ENCODE assay signal across 10 cellular contexts in genomic region chr9:137740311-137740710, GRCh38.
DNase-seq lines count a peak whose midpoint lies in the region; ATAC-seq, FAIRE-seq and TF ChIP-seq lines count a peak whose summit lies in the region.
"Had no signal": no experiment of that assay in that cellular context is flagged by ENCODE, and none has a peak within 500 bp of the region (broad histone marks: within the 10 kb centered on the region; RNA-seq: fewer than 3 reads in every experiment).

No MANE protein-coding gene starts in this region.

- H3K27ac Mint-ChIP-seq in CD8-positive, alpha-beta T cell = peak overlapping the region; percentile 37
- H3K27ac Mint-ChIP-seq in memory B cell = peak overlapping the region; percentile 99

- no peak for FAIRE-seq in RCC 7860 (lab: Jason Lieb, UNC)

- TF ChIP-seq CTCF in CD8-positive, alpha-beta T cell (IDR thresholded peaks at IDR 0.05) = no peak
- peak; percentile 41 for TF ChIP-seq CTCF in brain microvascular endothelial cell (IDR thresholded peaks at IDR 0.05; ENCODE audit: low read depth, low read length, missing control alignments)

- no peak for ATAC-seq in CD8-positive, alpha-beta T cell
- ATAC-seq in memory B cell (ENCODE audit: low read depth) (no peak), HG02938 (IDR thresholded peaks at IDR 0.05; ENCODE audit: unreplicated experiment) (no peak)
- ATAC-seq: sciatic nerve had no signal

- H3K27ac ChIP-seq in CD8-positive, alpha-beta T cell (ENCODE audit: low read depth, low read length) = no peak overlapping the region
- no peak overlapping the region for H3K27ac ChIP-seq in brain microvascular endothelial cell

- no peak overlapping the region for H3K4me3 Mint-ChIP-seq in CD8-positive, alpha-beta T cell
- H3K4me3 Mint-ChIP-seq in memory B cell = no peak overlapping the region

- H3K9me3 Mint-ChIP-seq in CD8-positive, alpha-beta T cell = no peaks in the 10 kb centered on the region
- peaks cover 2% of the 10 kb centered on the region for H3K9me3 Mint-ChIP-seq in memory B cell

- no peak overlapping the region for H3K4me3 ChIP-seq in CD8-positive, alpha-beta T cell (ENCODE audit: low read depth, low read length)
- no peak overlapping the region for H3K4me3 ChIP-seq in brain microvascular endothelial cell (ENCODE audit: low read depth, low read length)

- no peak for DNase-seq in CD8-positive, alpha-beta T cell
- peak; percentile 48 for DNase-seq in NCI-H1092 treated with DMSO at 0.1 percent for 48 hours (lab: John Stamatoyannopoulos, UW)
- peak; percentile 67 for DNase-seq in brain microvascular endothelial cell
- DNase-seq in memory B cell (ENCODE audit: low spot score in 2 of 2) = no peak
- DNase-seq in hippocampal formation (lab: John Stamatoyannopoulos, UW) = no peak
- no peak for DNase-seq in RCC 7860 (ENCODE audit: low spot score)
- DNase-seq in NCI-H526 (lab: John Stamatoyannopoulos, UW) = no peak
- DNase-seq: left colon had no signal

- CTCF ChIA-PET in CD8-positive, alpha-beta T cell (lab: Charles Lee) = no interaction called here

- in situ Hi-C loops in brain microvascular endothelial cell (cut with HindIII; ENCODE audit: low pct_ligation_motif_present, low sequenced_read_pairs) = no loop called here

- no peaks in the 10 kb centered on the region for H3K27me3 Mint-ChIP-seq in CD8-positive, alpha-beta T cell (ENCODE audit: low read depth)
- H3K27me3 Mint-ChIP-seq in memory B cell = no peaks in the 10 kb centered on the region

- peaks cover 17% of the 10 kb centered on the region for H3K36me3 ChIP-seq in CD8-positive, alpha-beta T cell (ENCODE audit: insufficient read depth, low read length)
- H3K36me3 ChIP-seq in brain microvascular endothelial cell (replicated peaks) = peaks cover 13% of the 10 kb centered on the region

- no peaks in the 10 kb centered on the region for H3K9me3 ChIP-seq in CD8-positive, alpha-beta T cell (ENCODE audit: low read length)

- H3K36me3 Mint-ChIP-seq in CD8-positive, alpha-beta T cell = peaks cover 69% of the 10 kb centered on the region
- H3K36me3 Mint-ChIP-seq in memory B cell = peaks cover 24% of the 10 kb centered on the region

- peaks cover 22% of the 10 kb centered on the region for H3K4me1 Mint-ChIP-seq in CD8-positive, alpha-beta T cell (ENCODE audit: low read depth)
- H3K4me1 Mint-ChIP-seq in memory B cell = peaks cover 30% of the 10 kb centered on the region

- no peaks in the 10 kb centered on the region for H3K4me1 ChIP-seq in CD8-positive, alpha-beta T cell (ENCODE audit: insufficient read depth, low read length)

- intact Hi-C loops in CD8-positive, alpha-beta T cell (cut with DNase I, micrococcal nuclease) = no loop called here

- H3K27me3 ChIP-seq in CD8-positive, alpha-beta T cell (ENCODE audit: insufficient read depth, low read length) = no peaks in the 10 kb centered on the region
- H3K27me3 ChIP-seq in brain microvascular endothelial cell (replicated peaks) = no peaks in the 10 kb centered on the region

- POLR2A ChIA-PET in CD8-positive, alpha-beta T cell (lab: Charles Lee) = interaction anchor here (0.6 kb wide), 1 partner anchor 86 kb away, joined by 6 read pairs; no protein-coding TSS in a partner anchor

Comparison
In these comparisons a context has a peak if more than half of its experiments do, and no peak if none do; other contexts are left out.
1. DNase-seq: peak in NCI-H1092 treated with DMSO at 0.1 percent for 48 hours (single experiment) and brain microvascular endothelial cell (single experiment); none in CD8-positive, alpha-beta T cell (0 of 7), memory B cell (0 of 2), hippocampal formation (0 of 2), RCC 7860 (single experiment) and NCI-H526 (0 of 2).